ENCODE assay signal across 22 cellular contexts in genomic region chr4:37674446-37674845, GRCh38. TPM values are rescaled to one million over a fixed set of nuclear protein-coding genes. Genes with fewer than 3 reads are reported as not detected.
A peak's percentile ranks its signal among the peaks of the same experiment; 100 is the strongest.
DNase-seq lines count a peak whose midpoint lies in the region; ATAC-seq and TF ChIP-seq lines count a peak whose summit lies in the region.
"Had no signal": no experiment of that assay in that cellular context is flagged by ENCODE, and none has a peak within 500 bp of the region (broad histone marks: within the 10 kb centered on the region; RNA-seq: fewer than 3 reads in every experiment).

No MANE protein-coding gene starts in this region.

- peak overlapping the region; percentile 7 for H3K4me3 Mint-ChIP-seq in progenitor cell of endocrine pancreas (ENCODE audit: low read depth)
- H3K4me3 Mint-ChIP-seq: activated naive CD4-positive, alpha-beta T cell treated with anti-CD3 and anti-CD28 coated beads for 36 hours; activated T-cell treated with anti-CD3 and anti-CD28 coated beads, Interleukin-2, amount 50 U/mL, for 72 hours; CD4-positive, alpha-beta T cell; stimulated activated naive CD8-positive, alpha-beta T cell treated with anti-CD3 and anti-CD28 coated beads, Interleukin-15, amount 100 ng/mL, for 72 hours had no signal

- peaks cover 23% of the 10 kb centered on the region for H3K4me1 ChIP-seq in body of pancreas
- H3K4me1 ChIP-seq: parathyroid adenoma had no signal

- peaks cover 42% of the 10 kb centered on the region for H3K4me1 Mint-ChIP-seq in progenitor cell of endocrine pancreas (ENCODE audit: low read depth)

- ATAC-seq in body of pancreas: no peak
- ATAC-seq: activated T-cell treated with anti-CD3 and anti-CD28 coated beads, Interleukin-2, amount 50 U/mL, for 72 hours; right lobe of liver; stimulated activated naive CD8-positive, alpha-beta T cell treated with anti-CD3 and anti-CD28 coated beads, Interleukin-15, amount 100 ng/mL, for 72 hours had no signal

- DNase-seq in DMS 273 (lab: John Stamatoyannopoulos, UW; ENCODE audit: unreplicated experiment): peak; percentile 72
- peak; percentile 33 to 70 for DNase-seq in NCI-H446 (lab: John Stamatoyannopoulos, UW)
- peak; percentile 29 for DNase-seq in astrocyte of the hippocampus (ENCODE audit: low read depth, low spot score)
- no peak for DNase-seq in progenitor cell of endocrine pancreas (ENCODE audit: low spot score, unreplicated experiment)
- DNase-seq in hepatic stellate cell (ENCODE audit: low spot score): no peak
- no peak for DNase-seq in body of pancreas
- no peak for DNase-seq in GM20000 (ENCODE audit: low spot score)
- DNase-seq: activated CD4-positive, alpha-beta T cell treated with anti-CD3 and anti-CD28 coated beads for 4 hours; activated naive CD4-positive, alpha-beta T cell treated with anti-CD3 and anti-CD28 coated beads for 36 hours; activated T-cell treated with anti-CD3 and anti-CD28 coated beads, Interleukin-2, amount 50 U/mL, for 72 hours; amygdala; CD4-positive, alpha-beta T cell; DMS153; GF-D8; GOT3; KG1; right lobe of liver; stimulated activated naive CD8-positive, alpha-beta T cell treated with anti-CD3 and anti-CD28 coated beads, Interleukin-15, amount 100 ng/mL, for 72 hours; transverse colon had no signal

- no peaks in the 10 kb centered on the region for H3K9me3 ChIP-seq in body of pancreas
- H3K9me3 ChIP-seq: right lobe of liver, transverse colon had no signal

- intact Hi-C loops in body of pancreas (cut with DNase I): no loop called here

- WGBS in body of pancreas, 2 donors: 45 to 49% methylated on average over 5 of the region's 5 CpGs

- TF ChIP-seq POLR2A in body of pancreas (IDR thresholded peaks at IDR 0.05): no peak

- H3K27ac ChIP-seq in body of pancreas: peak overlapping the region in 1 of 4 donors; percentile 40
- H3K27ac ChIP-seq: cardiac muscle cell, coronary artery, parathyroid adenoma, right lobe of liver had no signal

- TF ChIP-seq CTCF in progenitor cell of endocrine pancreas (IDR thresholded peaks at IDR 0.05; ENCODE audit: unreplicated experiment): no peak
- no peak for TF ChIP-seq CTCF in body of pancreas (IDR thresholded peaks at IDR 0.05)
- no peak for TF ChIP-seq CTCF in GM20000 (IDR thresholded peaks at IDR 0.05; ENCODE audit: extremely low read depth, missing control alignments)

- peaks cover 6% of the 10 kb centered on the region for H3K36me3 Mint-ChIP-seq in progenitor cell of endocrine pancreas (ENCODE audit: insufficient read depth)

- no peaks in the 10 kb centered on the region for H3K27me3 ChIP-seq in body of pancreas
- H3K27me3 ChIP-seq: cardiac muscle cell, right lobe of liver, transverse colon had no signal

- H3K27me3 Mint-ChIP-seq in progenitor cell of endocrine pancreas: no peaks in the 10 kb centered on the region
- H3K27me3 Mint-ChIP-seq: CD4-positive, alpha-beta T cell; stimulated activated naive CD8-positive, alpha-beta T cell treated with anti-CD3 and anti-CD28 coated beads, Interleukin-15, amount 100 ng/mL, for 72 hours had no signal

- H3K9me3 Mint-ChIP-seq in progenitor cell of endocrine pancreas (ENCODE audit: low read depth): no peaks in the 10 kb centered on the region
- H3K9me3 Mint-ChIP-seq: activated naive CD4-positive, alpha-beta T cell treated with anti-CD3 and anti-CD28 coated beads for 36 hours; activated T-cell treated with anti-CD3 and anti-CD28 coated beads, Interleukin-2, amount 50 U/mL, for 72 hours; CD4-positive, alpha-beta T cell; stimulated activated naive CD8-positive, alpha-beta T cell treated with anti-CD3 and anti-CD28 coated beads, Interleukin-15, amount 100 ng/mL, for 72 hours had no signal

- H3K36me3 ChIP-seq in body of pancreas (replicated peaks in 1 of 2; ENCODE audit: insufficient read depth in 1 of 2, low read depth in 2 of 2): no peaks in the 10 kb centered on the region
- H3K36me3 ChIP-seq: cardiac muscle cell, right lobe of liver, transverse colon had no signal

- no peak overlapping the region for H3K27ac Mint-ChIP-seq in progenitor cell of endocrine pancreas
- H3K27ac Mint-ChIP-seq: activated naive CD4-positive, alpha-beta T cell treated with anti-CD3 and anti-CD28 coated beads for 36 hours; activated T-cell treated with anti-CD3 and anti-CD28 coated beads, Interleukin-2, amount 50 U/mL, for 72 hours; CD4-positive, alpha-beta T cell; stimulated activated naive CD8-positive, alpha-beta T cell treated with anti-CD3 and anti-CD28 coated beads, Interleukin-15, amount 100 ng/mL, for 72 hours had no signal

- no peak overlapping the region for H3K4me3 ChIP-seq in body of pancreas
- H3K4me3 ChIP-seq: cardiac muscle cell, coronary artery, right lobe of liver, transverse colon had no signal

RNA-seq across cellular contexts. Expression of gene RELL1, which starts 11.7 kb away (rescaled TPM):
- total RNA-seq in progenitor cell of endocrine pancreas: 30.4 and 33.6 TPM in 2 replicates
- total RNA-seq in body of pancreas: 10 to 100 TPM; 12.5 to 15.0 TPM

Comparison
In these comparisons a context has a peak if more than half of its experiments do, and no peak if none do; other contexts are left out.
1. DNase-seq: peak in DMS 273 (single experiment), NCI-H446 (2 of 2) and astrocyte of the hippocampus (single experiment); none in progenitor cell of endocrine pancreas (single experiment), hepatic stellate cell (single experiment), body of pancreas (0 of 4) and GM20000 (single experiment).